Comparison of ENCODE assay signal across 8 cellular contexts in genomic region chr20:47262365-47263013, GRCh38.
DNase-seq lines count a peak whose midpoint lies in the region; ATAC-seq, FAIRE-seq and TF ChIP-seq lines count a peak whose summit lies in the region.
"Had no signal": no experiment of that assay in that cellular context is flagged by ENCODE, and none has a peak within 500 bp of the region (broad histone marks: within the 10 kb centered on the region; RNA-seq: fewer than 3 reads in every experiment).

No MANE protein-coding gene starts in this region.

- H3K9me3 Mint-ChIP-seq in neural progenitor cell = no peaks in the 10 kb centered on the region

- peaks cover 7% of the 10 kb centered on the region for H3K36me3 ChIP-seq in neural progenitor cell

- no peak overlapping the region for H3K4me3 ChIP-seq in neural progenitor cell
- H3K4me3 ChIP-seq: pancreas had no signal

- H2AFZ ChIP-seq in neural progenitor cell (replicated peaks) = no peak overlapping the region

- no peak overlapping the region for H3K4me2 ChIP-seq in neural progenitor cell

- H3K79me2 ChIP-seq in neural progenitor cell (ENCODE audit: low read depth) = peaks cover 97% of the 10 kb centered on the region

- FAIRE-seq in HTR-8/SVneo (lab: Jason Lieb, UNC) = no peak
- FAIRE-seq: pancreas had no signal

- H3K36me3 Mint-ChIP-seq in neural progenitor cell = peaks cover 57% of the 10 kb centered on the region

- no peak overlapping the region for H3K9ac ChIP-seq in neural progenitor cell

- H3K4me1 ChIP-seq in neural progenitor cell = peaks cover 4% of the 10 kb centered on the region
- H3K4me1 ChIP-seq: pancreas had no signal

- peak; percentile 57 for ATAC-seq in GM19035 (IDR thresholded peaks at IDR 0.05; ENCODE audit: unreplicated experiment)
- peak; percentile 62 for ATAC-seq in HG02885 (IDR thresholded peaks at IDR 0.05; ENCODE audit: poor library complexity, unreplicated experiment)
- no peak for ATAC-seq in GM18867 (IDR thresholded peaks at IDR 0.05; ENCODE audit: unreplicated experiment)

- peak overlapping the region; percentile 5 for H3K27ac Mint-ChIP-seq in neural progenitor cell

- TF ChIP-seq CTCF in neural progenitor cell (IDR thresholded peaks at IDR 0.05) = no peak

- H4K20me1 ChIP-seq in neural progenitor cell (ENCODE audit: low read depth) = peaks cover 53% of the 10 kb centered on the region

- H3K27ac ChIP-seq in neural progenitor cell = peak overlapping the region; percentile 49
- H3K27ac ChIP-seq: pancreas had no signal

- no peak overlapping the region for H3K4me3 Mint-ChIP-seq in neural progenitor cell

- peaks cover 16% of the 10 kb centered on the region for H3F3A ChIP-seq in neural progenitor cell (ENCODE audit: low read depth)

- DNase-seq in NCI-H526 treated with DMSO at 0.1 percent for 48 hours (lab: John Stamatoyannopoulos, UW) (peak; percentile 44), neural progenitor cell (ENCODE audit: low spot score) (no peak), SIG-M5 treated with dmso at 0.1 percent for 504 hours (lab: John Stamatoyannopoulos, UW; ENCODE audit: unreplicated experiment) (no peak), HTR-8/SVneo (ENCODE audit: insufficient read length, low spot score) (no peak)

- H3K4me1 Mint-ChIP-seq in neural progenitor cell = peaks cover 11% of the 10 kb centered on the region

- H3K27me3 ChIP-seq in neural progenitor cell = no peaks in the 10 kb centered on the region
- H3K27me3 ChIP-seq: pancreas had no signal

- no peaks in the 10 kb centered on the region for H3K9me3 ChIP-seq in neural progenitor cell (ENCODE audit: low read depth)
- H3K9me3 ChIP-seq: pancreas had no signal

- H3K27me3 Mint-ChIP-seq in neural progenitor cell (ENCODE audit: insufficient read depth, low read depth) = peaks cover 2% of the 10 kb centered on the region
